In genomic region chr2:237257471-237257951, GRCh38 we compare ENCODE assay signal across 13 cellular contexts.
DNase-seq lines count a peak whose midpoint lies in the region; ATAC-seq and TF ChIP-seq lines count a peak whose summit lies in the region.
"Had no signal": no experiment of that assay in that cellular context is flagged by ENCODE, and none has a peak within 500 bp of the region (broad histone marks: within the 10 kb centered on the region; RNA-seq: fewer than 3 reads in every experiment).

No MANE protein-coding gene starts in this region.

- TF ChIP-seq EP300 in sigmoid colon (IDR thresholded peaks at IDR 0.05): no peak

- DNase-seq in AG20443 (ENCODE audit: low spot score) (peak; percentile 49), WERI-Rb-1 (peak; percentile 74), foreskin fibroblast (peak; percentile 66 to 82), sigmoid colon (peak; percentile 75), NCI-H748 (lab: John Stamatoyannopoulos, UW; ENCODE audit: unreplicated experiment) (no peak), RKO (ENCODE audit: low spot score) (no peak), prostate gland (ENCODE audit: low spot score) (no peak)
- DNase-seq: effector memory CD8-positive, alpha-beta T cell; naive thymus-derived CD8-positive, alpha-beta T cell; NCI-H1436; NK-92 treated with Interleukin-12 subunit alpha and Interleukin-12 subunit beta, amount 100 ng/mL, for 24 hours had no signal

- peaks cover 0 to 72% (median 57%) of the 10 kb centered on the region in 4 donors for H3K4me1 ChIP-seq in sigmoid colon
- no peaks in the 10 kb centered on the region for H3K4me1 ChIP-seq in prostate gland (replicated peaks)
- H3K4me1 ChIP-seq: BE2C had no signal

- intact Hi-C loops in sigmoid colon (cut with DNase I) (loop anchor here (5.0 kb wide), 1 partner anchor 45 kb away; no protein-coding TSS in a partner anchor), prostate gland (cut with DNase I) (no loop called here)

- 57 to 70% methylated on average over 10 of the region's 10 CpGs for WGBS in sigmoid colon, 2 donors
- 54% methylated on average over 10 of the region's 10 CpGs for WGBS in prostate gland

- H3K27me3 ChIP-seq in WERI-Rb-1 (ENCODE audit: insufficient read depth, low read depth, severe bottlenecking) (no peaks in the 10 kb centered on the region), sigmoid colon (no peaks in the 10 kb centered on the region), prostate gland (replicated peaks; ENCODE audit: insufficient read depth) (no peaks in the 10 kb centered on the region)
- H3K27me3 ChIP-seq: BE2C had no signal

- no peak for ATAC-seq in GM21529 (IDR thresholded peaks at IDR 0.05; ENCODE audit: unreplicated experiment)
- ATAC-seq: effector memory CD8-positive, alpha-beta T cell; naive thymus-derived CD8-positive, alpha-beta T cell had no signal

- TF ChIP-seq CTCF in WERI-Rb-1 (IDR thresholded peaks at IDR 0.05; ENCODE audit: low read depth, low read length): no peak
- TF ChIP-seq CTCF in foreskin fibroblast (IDR thresholded peaks at IDR 0.05; ENCODE audit: low read depth, low read length): no peak
- no peak for TF ChIP-seq CTCF in sigmoid colon (IDR thresholded peaks at IDR 0.05)
- no peak for TF ChIP-seq CTCF in prostate gland (IDR thresholded peaks at IDR 0.05)

- H3K36me3 ChIP-seq in WERI-Rb-1 (no peaks in the 10 kb centered on the region), sigmoid colon (no peaks in the 10 kb centered on the region), prostate gland (no peaks in the 10 kb centered on the region)
- H3K36me3 ChIP-seq: BE2C had no signal

- TF ChIP-seq POLR2A in sigmoid colon (IDR thresholded peaks at IDR 0.05): no peak
- no peak for TF ChIP-seq POLR2A in prostate gland (IDR thresholded peaks at IDR 0.05)

- H3K27ac ChIP-seq in WERI-Rb-1 (no peak overlapping the region), sigmoid colon (peak overlapping the region; percentile 66 to 85 (median 76)), prostate gland (peak overlapping the region in 1 of 2 donors; percentile 7)

- H3K4me3 ChIP-seq in WERI-Rb-1 (ENCODE audit: low read depth, low read length) (peak overlapping the region; percentile 13), foreskin fibroblast (ENCODE audit: low read depth in 1 of 2, low read length in 2 of 2) (peak overlapping the region in 1 of 2 donors; percentile 3), sigmoid colon (no peak overlapping the region), prostate gland (no peak overlapping the region)

- H3K9me3 ChIP-seq in WERI-Rb-1 (ENCODE audit: severe bottlenecking) (no peaks in the 10 kb centered on the region), sigmoid colon (no peaks in the 10 kb centered on the region), prostate gland (no peaks in the 10 kb centered on the region)
- H3K9me3 ChIP-seq: BE2C had no signal

Comparison
In these comparisons a context has a peak if more than half of its experiments do, and no peak if none do; other contexts are left out.
1. DNase-seq: peak in AG20443 (single experiment), WERI-Rb-1 (single experiment), foreskin fibroblast (2 of 2) and sigmoid colon (single experiment); none in NCI-H748 (single experiment), RKO (single experiment) and prostate gland (single experiment).